1 cellular context compared by ENCODE assay signal in genomic region chr19:10748924-10749434, GRCh38.
TF ChIP-seq lines count a peak whose summit lies in the region.

No MANE protein-coding gene starts in this region.

TF ChIP-seq in HEK293, 187 proteins besides CTCF, POLR2A, EP300 and RAD21 (continued from another document):
- TF ChIP-seq, protein P1, sequence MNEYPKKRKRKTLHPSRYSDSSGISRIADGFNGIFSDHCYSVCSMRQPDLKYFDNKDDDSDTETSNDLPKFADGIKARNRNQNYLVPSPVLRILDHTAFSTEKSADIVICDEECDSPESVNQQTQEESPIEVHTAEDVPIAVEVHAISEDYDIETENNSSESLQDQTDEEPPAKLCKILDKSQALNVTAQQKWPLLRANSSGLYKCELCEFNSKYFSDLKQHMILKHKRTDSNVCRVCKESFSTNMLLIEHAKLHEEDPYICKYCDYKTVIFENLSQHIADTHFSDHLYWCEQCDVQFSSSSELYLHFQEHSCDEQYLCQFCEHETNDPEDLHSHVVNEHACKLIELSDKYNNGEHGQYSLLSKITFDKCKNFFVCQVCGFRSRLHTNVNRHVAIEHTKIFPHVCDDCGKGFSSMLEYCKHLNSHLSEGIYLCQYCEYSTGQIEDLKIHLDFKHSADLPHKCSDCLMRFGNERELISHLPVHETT (tag by site-specific recombination; IDR thresholded peaks at IDR 0.05): no peak; the same call in 1 of the 2 replicates
- TF ChIP-seq ZBTB21 (tag by site-specific recombination; IDR thresholded peaks at IDR 0.05): no peak
- no peak for TF ChIP-seq ZNF341 (tag by site-specific recombination; IDR thresholded peaks at IDR 0.05; ENCODE audit: low read depth)
- TF ChIP-seq ZIC2 (tag by site-specific recombination; IDR thresholded peaks at IDR 0.05): peak; percentile 67
